In the genomic region with DNA sequence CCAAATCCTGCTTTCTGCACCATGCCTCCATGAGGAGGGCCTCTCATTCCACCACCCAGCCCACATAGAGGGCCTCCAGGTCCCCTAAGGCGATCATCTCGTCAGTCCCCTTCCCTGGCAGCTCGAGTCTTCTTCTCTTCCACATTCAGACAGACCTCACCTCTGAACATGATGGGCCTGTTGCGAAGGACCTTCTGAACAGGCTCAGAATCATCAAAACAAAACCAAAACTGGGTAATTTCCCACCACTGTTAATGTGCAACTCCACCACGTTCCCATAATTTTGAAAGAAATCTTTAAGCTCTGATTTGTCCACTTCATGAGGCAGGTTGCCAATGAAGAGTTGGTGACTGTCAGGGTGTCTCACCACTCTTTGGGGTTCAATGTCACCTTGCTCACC, we compare ENCODE assay signal across 27 cellular contexts. TPM values are rescaled to one million over a fixed set of nuclear protein-coding genes. Genes with fewer than 3 reads are reported as not detected.
DNase-seq lines count a peak whose midpoint lies in the region; ATAC-seq, FAIRE-seq and TF ChIP-seq lines count a peak whose summit lies in the region.
"Had no signal": no experiment of that assay in that cellular context is flagged by ENCODE, and none has a peak within 500 bp of the region (broad histone marks: within the 10 kb centered on the region; RNA-seq: fewer than 3 reads in every experiment).

No MANE protein-coding gene starts in this region.

- H3K4me1 ChIP-seq in GM12878 (ENCODE audit: control insufficient read depth, insufficient read depth, low read length) (no peaks in the 10 kb centered on the region), mucosa of descending colon (ENCODE audit: low read depth) (no peaks in the 10 kb centered on the region)
- H3K4me1 ChIP-seq: A549; BLaER1 treated with 17β-estradiol and CSF1 and Interleukin-3, amounts not matched to agents 10 nM and 100 nM; SJSA1 had no signal

- H3K4me3 ChIP-seq in GM12878 (no peak overlapping the region), mucosa of descending colon (no peak overlapping the region)
- H3K4me3 ChIP-seq: A549; BLaER1 treated with 17β-estradiol and CSF1 and Interleukin-3, amounts not matched to agents 10 nM and 100 nM; GM23248; SJSA1 had no signal

- peaks cover 3 to 7% of the 10 kb centered on the region in 2 donors for H3K9me3 Mint-ChIP-seq in activated naive CD4-positive, alpha-beta T cell treated with anti-CD3 and anti-CD28 coated beads, Interleukin-2, amount 50 U/mL, for 72 hours

- TF ChIP-seq CTCF in GM12878 (IDR thresholded peaks at IDR 0.05 in 2 of 3, conservative IDR thresholded peaks at IDR 0.05 in 1 of 3; ENCODE audit: control insufficient read depth in 2 of 3, extremely low read depth in 1 of 3, insufficient read depth in 1 of 3, low read depth in 3 of 3, low read length in 3 of 3) (no peak), mucosa of descending colon (IDR thresholded peaks at IDR 0.05) (no peak)

- H3K36me3 ChIP-seq in GM12878 (ENCODE audit: control insufficient read depth in 2 of 2, insufficient read depth in 2 of 2, low read length in 1 of 2) (no peaks in the 10 kb centered on the region), mucosa of descending colon (ENCODE audit: low read depth) (no peaks in the 10 kb centered on the region)
- H3K36me3 ChIP-seq: SJSA1 had no signal

- no peak for TF ChIP-seq RAD21 in GM12878 (IDR thresholded peaks at IDR 0.05; ENCODE audit: insufficient read depth, low read depth, low read length)

- SMC1A ChIA-PET in GM12878 (lab: Charles Lee; ENCODE audit: uncharacterized antibody, unreplicated experiment): no interaction called here

- H3K27me3 ChIP-seq in GM12878 (replicated peaks in 1 of 2; ENCODE audit: control insufficient read depth in 2 of 2, insufficient read depth in 2 of 2, low read length in 1 of 2): no peaks in the 10 kb centered on the region
- H3K27me3 ChIP-seq: BLaER1 treated with 17β-estradiol and CSF1 and Interleukin-3, amounts not matched to agents 10 nM and 100 nM; SJSA1 had no signal

- H2AFZ ChIP-seq in GM12878 (ENCODE audit: control insufficient read depth, low read depth, low read length): no peak overlapping the region
- H2AFZ ChIP-seq: GM23248 had no signal

- TF ChIP-seq POLR2A in GM12878 (IDR thresholded peaks at IDR 0.05; ENCODE audit: low read depth, low read length): no peak

- no peak for TF ChIP-seq EP300 in GM12878 (IDR thresholded peaks at IDR 0.05; ENCODE audit: borderline replicate concordance in 1 of 2, control insufficient read depth in 1 of 2, low read depth in 2 of 2, low read length in 2 of 2)

- H4K20me1 ChIP-seq in GM12878 (ENCODE audit: control insufficient read depth, insufficient read depth): no peaks in the 10 kb centered on the region
- H4K20me1 ChIP-seq: BLaER1 treated with 17β-estradiol and CSF1 and Interleukin-3, amounts not matched to agents 10 nM and 100 nM had no signal

- peak in 1 of 2 donors; percentile 40 for ATAC-seq in activated naive CD4-positive, alpha-beta T cell treated with anti-CD3 and anti-CD28 coated beads, Interleukin-2, amount 50 U/mL, for 72 hours
- ATAC-seq in GM19025 (IDR thresholded peaks at IDR 0.05; ENCODE audit: low read depth, unreplicated experiment) (peak; percentile 53), HG02798 (IDR thresholded peaks at IDR 0.05; ENCODE audit: poor library complexity, unreplicated experiment) (peak; percentile 48), GM12878 (peak; percentile 29), mucosa of descending colon (no peak), GM21576 (IDR thresholded peaks at IDR 0.05; ENCODE audit: unreplicated experiment) (no peak)
- ATAC-seq: A549 had no signal

- POLR2A ChIA-PET in GM12878 (lab: Charles Lee): no interaction called here

- FAIRE-seq in GM12878 (lab: Jason Lieb, UNC): peak; percentile 66
- FAIRE-seq: A549 had no signal

- CTCF ChIA-PET in GM12878 (lab: Yijun Ruan, JAX): no interaction called here

- RAD21 ChIA-PET in GM12878 (lab: Charles Lee; ENCODE audit: unreplicated experiment): no interaction called here

- BruUV-seq in GM12878 (replicated peaks; lab: Mats Ljungman, UMichigan): no TSS peak

- DNase-seq in activated naive CD4-positive, alpha-beta T cell treated with anti-CD3 and anti-CD28 coated beads, Interleukin-2, amount 50 U/mL, for 72 hours (ENCODE audit: low spot score in 2 of 2): no peak
- no peak for DNase-seq in activated naive CD4-positive, alpha-beta T cell treated with anti-CD3 and anti-CD28 coated beads, Interleukin-2, amount 50 U/mL, for 16 hours
- DNase-seq in GM12878 (ENCODE audit: low read depth, low spot score) (no peak), mucosa of descending colon (no peak), DMS153 treated with DMSO at 0.1 percent for 48 hours (lab: John Stamatoyannopoulos, UW; ENCODE audit: unreplicated experiment) (no peak)
- DNase-seq: AML-193; CD4-positive, alpha-beta memory T cell; COR-L47; DMS79; GF-D8; GM23248; H9; MM.1S; NCI-H1694; NCI-H2029 treated with DMSO at 0.1 percent for 48 hours; NCI-H2227 treated with DMSO at 0.1 percent for 48 hours; NCI-H526 treated with DMSO at 0.1 percent for 48 hours; Right ventricle myocardium superior; RPMI8226 had no signal

- 76% methylated on average over 5 of the region's 5 CpGs for WGBS in GM12878 (ENCODE audit: insufficient coverage, insufficient replicate concordance, low lambda C conversion rate, missing lambda C conversion rate)

- H3K9me3 ChIP-seq in GM12878 (replicated peaks; ENCODE audit: control insufficient read depth, insufficient read depth, low read length): no peaks in the 10 kb centered on the region
- H3K9me3 ChIP-seq in mucosa of descending colon: peaks cover 14% of the 10 kb centered on the region
- H3K9me3 ChIP-seq: SJSA1 had no signal

- in situ Hi-C loops in GM12878 (cut with MboI): no loop called here

- intact Hi-C loops in GM12878 (cut with micrococcal nuclease; ENCODE audit: unreplicated experiment) (no loop called here), mucosa of descending colon (cut with DNase I, micrococcal nuclease) (no loop called here)

- peaks cover 13 to 31% of the 10 kb centered on the region in 2 donors for H3K36me3 Mint-ChIP-seq in activated naive CD4-positive, alpha-beta T cell treated with anti-CD3 and anti-CD28 coated beads, Interleukin-2, amount 50 U/mL, for 72 hours

- H3K9ac ChIP-seq in GM12878 (ENCODE audit: control insufficient read depth, insufficient read depth, low read length): no peak overlapping the region
- H3K9ac ChIP-seq: BLaER1 treated with 17β-estradiol and CSF1 and Interleukin-3, amounts not matched to agents 10 nM and 100 nM; GM23248; KMS-11 had no signal

- H3K4me2 ChIP-seq in GM12878 (ENCODE audit: control insufficient read depth, insufficient read depth): no peak overlapping the region
- H3K4me2 ChIP-seq: A549; BLaER1 treated with 17β-estradiol and CSF1 and Interleukin-3, amounts not matched to agents 10 nM and 100 nM; KMS-11 had no signal

- H3K27ac Mint-ChIP-seq in activated naive CD4-positive, alpha-beta T cell treated with anti-CD3 and anti-CD28 coated beads, Interleukin-2, amount 50 U/mL, for 72 hours: peak overlapping the region; percentile 42 to 56
- H3K27ac Mint-ChIP-seq: CD4-positive, alpha-beta memory T cell; H9; IgD-negative memory B cell had no signal

- no peaks in the 10 kb centered on the region for H3K79me2 ChIP-seq in GM12878 (ENCODE audit: control insufficient read depth, insufficient read depth, low read length)

- no peak overlapping the region for H3K27ac ChIP-seq in GM12878 (ENCODE audit: control insufficient read depth, insufficient read depth)
- H3K27ac ChIP-seq: A549; BLaER1 treated with 17β-estradiol and CSF1 and Interleukin-3, amounts not matched to agents 10 nM and 100 nM; GM23248; KMS-11; SJSA1 had no signal

RNA-seq across cellular contexts. Expression of a gene that starts 20.4 kb away (rescaled TPM):
- 10 to 100 TPM; 13.3 to 37.9 TPM for total RNA-seq in activated naive CD4-positive, alpha-beta T cell treated with anti-CD3 and anti-CD28 coated beads, Interleukin-2, amount 50 U/mL, for 72 hours
- total RNA-seq in GM12878 (2013; cell fraction: nucleolus; rRNA removed): 47.5 and 50.1 TPM in 2 replicates
- total RNA-seq in GM12878 (2014; rRNA removed) (8.1 and 10.2 TPM in 2 replicates), GM12878 (2014; rRNA removed; fragmentation: Illumina TruSeq; extraction: Trizol) (11.4 and 11.8 TPM in 2 replicates), GM12878 (2021) (10.5 and 11.0 TPM in 2 replicates), mucosa of descending colon (1 to 10 TPM; 4.9 to 7.3 (median 5.0) TPM)
- 4.2 TPM for polyA plus RNA-seq in GM12878 (2011; ENCODE audit: low read depth)
- polyA plus RNA-seq in GM12878 (2011; rRNA removed) (9.6 and 15.0 TPM in 2 replicates), GM12878 (2014; fragmentation: Illumina TruSeq; extraction: Trizol) (8.2 and 9.7 TPM in 2 replicates), GM12878 (2014; fragmentation: Nextera tagmentation; extraction: Ambion mirVana) (1 to 10 TPM; 5.6 to 5.8 TPM), GM12878 (2014; rRNA removed) (4.8 and 6.6 TPM in 2 replicates), GM12878 (2016; fragmentation: Nextera tagmentation; extraction: Ambion mirVana) (10 to 100 TPM; 10.3 to 11.0 TPM)
- polyA plus RNA-seq in GM12878 (2011; cell fraction: cytosol; rRNA removed): 4.8 and 5.6 TPM in 2 replicates
- polyA plus RNA-seq in GM12878 (2011; cell fraction: nucleus; rRNA removed): 4.1 and 5.1 TPM in 2 replicates
- 3.1 and 4.1 TPM in 2 replicates for polyA plus RNA-seq in GM12878 (2012)
- 16.1 and 18.8 TPM in 2 replicates for polyA minus RNA-seq in GM12878 (2011; rRNA and poly(A)+ RNA removed)
- 4.0 and 5.2 TPM in 2 replicates for polyA minus RNA-seq in GM12878 (2011; cell fraction: cytosol; rRNA and poly(A)+ RNA removed)
- polyA minus RNA-seq in GM12878 (2011; cell fraction: nucleus; rRNA and poly(A)+ RNA removed): 8.1 and 10.9 TPM in 2 replicates

RNA-seq across cellular contexts. Expression of a gene that starts 20.7 kb away (rescaled TPM):
- total RNA-seq in activated naive CD4-positive, alpha-beta T cell treated with anti-CD3 and anti-CD28 coated beads, Interleukin-2, amount 50 U/mL, for 72 hours: 10 to 100 TPM; 59.6 to 65.1 TPM
- total RNA-seq in GM12878 (2013; cell fraction: nucleolus; rRNA removed): 121 and 130 TPM in 2 replicates
- total RNA-seq in GM12878 (2014; rRNA removed) (17.8 and 20.9 TPM in 2 replicates), GM12878 (2014; rRNA removed; fragmentation: Illumina TruSeq; extraction: Trizol) (32.3 and 33.5 TPM in 2 replicates), GM12878 (2021) (55.2 and 55.5 TPM in 2 replicates), mucosa of descending colon (10 to 100 TPM; 22.3 to 26.1 (median 25.2) TPM)
- polyA plus RNA-seq in GM12878 (2011; ENCODE audit: low read depth): 26.7 TPM
- polyA plus RNA-seq in GM12878 (2011; rRNA removed) (46.3 and 77.4 TPM in 2 replicates), GM12878 (2014; fragmentation: Illumina TruSeq; extraction: Trizol) (89.6 and 94.9 TPM in 2 replicates), GM12878 (2014; fragmentation: Nextera tagmentation; extraction: Ambion mirVana) (10 to 100 TPM; 16.8 to 16.9 TPM), GM12878 (2014; rRNA removed) (44.7 and 45.9 TPM in 2 replicates), GM12878 (2016; fragmentation: Nextera tagmentation; extraction: Ambion mirVana) (10 to 100 TPM; 50.6 to 52.5 TPM)
- 71.4 and 79.2 TPM in 2 replicates for polyA plus RNA-seq in GM12878 (2011; cell fraction: cytosol; rRNA removed)
- 39.0 and 43.8 TPM in 2 replicates for polyA plus RNA-seq in GM12878 (2011; cell fraction: nucleus; rRNA removed)
- 31.1 and 33.8 TPM in 2 replicates for polyA plus RNA-seq in GM12878 (2012)
- 58.2 and 65.4 TPM in 2 replicates for polyA minus RNA-seq in GM12878 (2011; rRNA and poly(A)+ RNA removed)
- 21.9 and 24.7 TPM in 2 replicates for polyA minus RNA-seq in GM12878 (2011; cell fraction: cytosol; rRNA and poly(A)+ RNA removed)
- polyA minus RNA-seq in GM12878 (2011; cell fraction: nucleus; rRNA and poly(A)+ RNA removed): 34.8 and 90.6 TPM in 2 replicates

Comparison
In these comparisons a context has a peak if more than half of its experiments do, and no peak if none do; other contexts are left out.
1. ATAC-seq: peak in GM19025 (single experiment), HG02798 (single experiment) and GM12878 (single experiment); none in mucosa of descending colon (single experiment) and GM21576 (single experiment).